Comparison of ENCODE assay signal across 14 cellular contexts in genomic region chr17:51015145-51015558, GRCh38.
DNase-seq lines count a peak whose midpoint lies in the region; ATAC-seq and TF ChIP-seq lines count a peak whose summit lies in the region.
"Had no signal": no experiment of that assay in that cellular context is flagged by ENCODE, and none has a peak within 500 bp of the region (broad histone marks: within the 10 kb centered on the region; RNA-seq: fewer than 3 reads in every experiment).

No MANE protein-coding gene starts in this region.

- in situ Hi-C loops in gastrocnemius medialis (cut with MboI; ENCODE audit: low sequenced_read_pairs in 4 of 4): no loop called here

- H3K36me3 ChIP-seq in KMS-11 (ENCODE audit: insufficient read depth) (no peaks in the 10 kb centered on the region), prostate gland (no peaks in the 10 kb centered on the region), gastrocnemius medialis (peaks cover 0 to 82% of the 10 kb centered on the region in 2 donors)

- H3K27me3 ChIP-seq in KMS-11 (ENCODE audit: insufficient read depth, low read depth) (no peaks in the 10 kb centered on the region), dorsolateral prefrontal cortex (no peaks in the 10 kb centered on the region), prostate gland (replicated peaks; ENCODE audit: insufficient read depth) (no peaks in the 10 kb centered on the region), gastrocnemius medialis (no peaks in the 10 kb centered on the region)
- H3K27me3 ChIP-seq: stomach had no signal

- H3K9me3 ChIP-seq in prostate gland: no peaks in the 10 kb centered on the region
- no peaks in the 10 kb centered on the region for H3K9me3 ChIP-seq in gastrocnemius medialis
- H3K9me3 ChIP-seq: stomach had no signal

- no peaks in the 10 kb centered on the region for H3K79me2 ChIP-seq in KMS-11 (ENCODE audit: insufficient read depth, low read depth)

- H4K20me1 ChIP-seq in KMS-11 (ENCODE audit: insufficient read depth): no peaks in the 10 kb centered on the region

- H3K4me3 ChIP-seq in KMS-11 (IDR thresholded peaks at IDR 0.05; ENCODE audit: insufficient read depth, low read depth, low read length) (no peak overlapping the region), dorsolateral prefrontal cortex (peak overlapping the region in 3 of 59 donors; percentile 1 to 28 (median 23)), prostate gland (no peak overlapping the region), gastrocnemius medialis (no peak overlapping the region)
- H3K4me3 ChIP-seq: stomach had no signal

- H3K27ac ChIP-seq in KMS-11 (peak overlapping the region; percentile 3; the same call in 1 of the 2 replicates), dorsolateral prefrontal cortex (peak overlapping the region in 58 of 59 donors; percentile 49 to 95 (median 86)), prostate gland (peak overlapping the region; percentile 10 to 19), gastrocnemius medialis (peak overlapping the region in 2 of 4 donors; percentile 1 to 28)
- H3K27ac ChIP-seq: stomach had no signal

- peak; percentile 38 to 73 for DNase-seq in NCI-H446 (lab: John Stamatoyannopoulos, UW)
- DNase-seq in dorsolateral prefrontal cortex: peak in 1 of 10 donors; percentile 7
- no peak for DNase-seq in prostate gland (ENCODE audit: low spot score)
- no peak for DNase-seq in HuH-7.5 (ENCODE audit: low spot score)
- DNase-seq in gastrocnemius medialis: no peak
- DNase-seq: activated CD8-positive, alpha-beta memory T cell treated with anti-CD3 and anti-CD28 coated beads, Interleukin-2, amount 50 U/mL, for 48 hours; central memory CD4-positive, alpha-beta T cell; naive B cell; NCI-H526 treated with DMSO at 0.1 percent for 48 hours; stimulated activated CD4-positive, alpha-beta T cell treated with anti-CD3 and anti-CD28 coated beads, Interleukin-15, amount 100 ng/mL, for 24 hours; stomach; T-helper 2 cell had no signal

- peak overlapping the region; percentile 9; the same call in 1 of the 2 replicates for H3K4me2 ChIP-seq in KMS-11

- no peak for TF ChIP-seq CTCF in KMS-11 (conservative IDR thresholded peaks at IDR 0.05; ENCODE audit: low read depth, low read length)
- TF ChIP-seq CTCF in dorsolateral prefrontal cortex (IDR thresholded peaks at IDR 0.05 in 54 of 56, conservative IDR thresholded peaks at IDR 0.05 in 2 of 56; ENCODE audit: low read depth in 1 of 56, partially characterized antibody in 56 of 56): no peak
- no peak for TF ChIP-seq CTCF in prostate gland (IDR thresholded peaks at IDR 0.05)
- no peak for TF ChIP-seq CTCF in gastrocnemius medialis (IDR thresholded peaks at IDR 0.05 in 4 of 5, conservative IDR thresholded peaks at IDR 0.05 in 1 of 5)

- no peak overlapping the region for H2AFZ ChIP-seq in KMS-11 (ENCODE audit: low read depth)

- whole genome bisulfite sequencing in prostate gland: 6% methylated on average over 1 of the region's 1 CpG

- no peak for TF ChIP-seq POLR2A in prostate gland (IDR thresholded peaks at IDR 0.05)
- no peak for TF ChIP-seq POLR2A in gastrocnemius medialis (IDR thresholded peaks at IDR 0.05)

- no peak overlapping the region for H3K9ac ChIP-seq in KMS-11

- ATAC-seq in HG02981 (IDR thresholded peaks at IDR 0.05; ENCODE audit: unreplicated experiment) (no peak), gastrocnemius medialis (no peak)

- H3K4me1 ChIP-seq in KMS-11 (ENCODE audit: low read depth, poor library complexity, severe bottlenecking) (peaks cover 21% of the 10 kb centered on the region), prostate gland (replicated peaks) (no peaks in the 10 kb centered on the region), gastrocnemius medialis (peaks cover 7 to 8% of the 10 kb centered on the region in 2 donors)

- intact Hi-C loops in dorsolateral prefrontal cortex (cut with DNase I): no loop called here
- intact Hi-C loops in prostate gland (cut with DNase I): no loop called here
- intact Hi-C loops in gastrocnemius medialis (cut with DNase I; ENCODE audit: low total_unique reads): loop anchor here (5.0 kb wide), 1 partner anchor 77 kb away; no protein-coding TSS in a partner anchor

Comparison
In these comparisons a context has a peak if more than half of its experiments do, and no peak if none do; other contexts are left out.
1. DNase-seq: peak in NCI-H446 (2 of 2); none in prostate gland (single experiment), HuH-7.5 (single experiment) and gastrocnemius medialis (0 of 2).